ENCODE assay signal across 1 cellular context in genomic region chr2:170493698-170494097, GRCh38.
TF ChIP-seq lines count a peak whose summit lies in the region.

No MANE protein-coding gene starts in this region.

TF ChIP-seq in SK-N-SH, 30 proteins besides CTCF, POLR2A, EP300 and RAD21 (continued from another document):
- TF ChIP-seq TEAD4 (IDR thresholded peaks at IDR 0.05; ENCODE audit: borderline replicate concordance, insufficient read depth) (no peak), MEF2A (IDR thresholded peaks at IDR 0.05; ENCODE audit: borderline replicate concordance, low read depth) (no peak), USF2 (IDR thresholded peaks at IDR 0.05; ENCODE audit: borderline replicate concordance, low read depth, low read length) (no peak), NRF1 (IDR thresholded peaks at IDR 0.05; ENCODE audit: low read depth, low read length) (no peak), JUND (IDR thresholded peaks at IDR 0.05) (peak; percentile 23; the same call in 1 of the 2 replicates), FOSL2 (IDR thresholded peaks at IDR 0.05; ENCODE audit: borderline replicate concordance, low read depth) (peak; percentile 35; the same call in 1 of the 2 replicates), RXRA (IDR thresholded peaks at IDR 0.05; ENCODE audit: borderline replicate concordance, low read depth) (no peak), RCOR1 (IDR thresholded peaks at IDR 0.05; ENCODE audit: low read length) (no peak), MAX (IDR thresholded peaks at IDR 0.05; ENCODE audit: low read depth) (peak; percentile 66; the same call in 1 of the 2 replicates), ZBTB33 (IDR thresholded peaks at IDR 0.05; ENCODE audit: borderline replicate concordance, low read depth) (no peak), ELF1 (IDR thresholded peaks at IDR 0.05) (no peak), YY1 (IDR thresholded peaks at IDR 0.05; ENCODE audit: low read depth) (peak; percentile 69; the same call in 1 of the 2 replicates)
TF ChIP-seq in SK-N-SH: peak in this region for 4.
